ENCODE assay signal across 25 cellular contexts in the genomic region with DNA sequence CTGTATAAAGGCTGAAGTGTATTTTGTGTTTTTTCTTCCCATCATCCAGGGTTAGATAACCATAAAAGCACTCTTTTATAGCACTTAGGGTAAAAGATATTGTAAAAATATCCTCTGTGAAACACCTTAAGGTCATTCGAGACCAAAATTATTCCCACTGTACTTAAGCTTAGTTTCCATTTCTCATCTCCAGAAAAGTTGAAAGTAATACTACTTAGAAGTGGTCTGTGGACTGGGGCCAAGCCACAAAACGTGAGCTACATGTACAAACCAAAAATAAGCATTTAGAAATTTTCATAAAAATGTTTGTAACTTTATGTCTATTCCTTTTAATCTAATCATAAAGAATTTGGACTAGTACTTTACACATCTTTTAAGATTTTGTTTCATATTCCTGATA.
"Had no signal": no experiment of that assay in that cellular context is flagged by ENCODE, and none has a peak within 500 bp of the region (broad histone marks: within the 10 kb centered on the region; RNA-seq: fewer than 3 reads in every experiment).

No MANE protein-coding gene starts in this region.

- H3K27ac ChIP-seq: left lung, lower lobe of right lung, pancreas, prostate gland, skin epidermis, suprapubic skin, thoracic aorta, tibial artery, upper lobe of right lung had no signal

- H3K9me3 ChIP-seq: lower lobe of right lung, pancreas, prostate gland, suprapubic skin, thoracic aorta, tibial artery, upper lobe of right lung had no signal

- DNase-seq: hippocampal formation; kidney glomerular epithelial cell; left cardiac atrium; left lung; lower lobe of right lung; mammary epithelial cell; mesenchymal stem cell; naive thymus-derived CD8-positive, alpha-beta T cell; pancreas; posterior cingulate gyrus; retina; right cardiac atrium; stimulated activated CD4-positive, alpha-beta T cell treated with anti-CD3 and anti-CD28 coated beads, Interleukin-12 subunit alpha, Interleukin-12 subunit beta, amount 100 ng/mL, for 4 hours; stimulated activated CD4-positive, alpha-beta T cell treated with anti-CD3 and anti-CD28 coated beads, Interleukin-15, amount 100 ng/mL, for 24 hours; stimulated activated CD4-positive, alpha-beta T cell treated with anti-CD3 and anti-CD28 coated beads, Interleukin-4, amount 100 ng/mL, for 24 hours; stimulated activated naive CD4-positive, alpha-beta T cell; tibial artery; trophoblast cell; upper lobe of right lung had no signal

- H3K4me1 ChIP-seq: left lung, lower lobe of right lung, pancreas, prostate gland, suprapubic skin, tibial artery, upper lobe of right lung had no signal

- H3K27me3 ChIP-seq: left lung, pancreas, suprapubic skin, tibial artery, upper lobe of right lung had no signal

- H3K36me3 ChIP-seq: left lung, lower lobe of right lung, pancreas, prostate gland, suprapubic skin, thoracic aorta, tibial artery, upper lobe of right lung had no signal

- ATAC-seq: left cardiac atrium; left lung; lower lobe of right lung; naive thymus-derived CD8-positive, alpha-beta T cell; pancreas; right cardiac atrium; sciatic nerve; stimulated activated effector memory CD8-positive, alpha-beta T cell treated with anti-CD3 and anti-CD28 coated beads, Interleukin-12 subunit alpha, Interleukin-12 subunit beta, amount 100 ng/mL, for 72 hours; upper lobe of right lung had no signal

- H3K4me3 ChIP-seq: left lung, lower lobe of right lung, pancreas, prostate gland, skin epidermis, suprapubic skin, thoracic aorta, tibial artery, upper lobe of right lung had no signal
